20 cellular contexts compared by ENCODE assay signal in genomic region chr2:140593159-140593558, GRCh38.
DNase-seq lines count a peak whose midpoint lies in the region; ATAC-seq, FAIRE-seq and TF ChIP-seq lines count a peak whose summit lies in the region.
"Had no signal": no experiment of that assay in that cellular context is flagged by ENCODE, and none has a peak within 500 bp of the region (broad histone marks: within the 10 kb centered on the region; RNA-seq: fewer than 3 reads in every experiment).

No MANE protein-coding gene starts in this region.

- BruUV-seq in HCT116 (replicated peaks; lab: Mats Ljungman, UMichigan) (no TSS peak), K562 (replicated peaks; lab: Mats Ljungman, UMichigan) (no TSS peak)

- no peaks in the 10 kb centered on the region for H3K36me3 Mint-ChIP-seq in HFFc6 (ENCODE audit: low read depth)
- H3K36me3 Mint-ChIP-seq: IgD-negative memory B cell had no signal

- H3K9me3 Mint-ChIP-seq in HFFc6 = peaks cover 28% of the 10 kb centered on the region
- H3K9me3 Mint-ChIP-seq: GM23338, IgD-negative memory B cell had no signal

- 8% methylated on average over 1 of the region's 1 CpG for WGBS in K562 (ENCODE audit: insufficient coverage, low coverage, missing lambda C conversion rate)

- CTCF ChIA-PET in HCT116 (lab: Charles Lee) (no interaction called here), K562 (lab: Yijun Ruan, JAX; ENCODE audit: low intra/inter-chr PET ratio) (no interaction called here)

- peak overlapping the region; percentile 31 for H2AFZ ChIP-seq in HCT116 (ENCODE audit: low read depth, low read length, poor library complexity, severe bottlenecking)
- H2AFZ ChIP-seq in K562 (ENCODE audit: low read depth, low read length) = no peak overlapping the region
- H2AFZ ChIP-seq: GM23338 had no signal

- TF ChIP-seq POLR2A in HCT116 (IDR thresholded peaks at IDR 0.05; ENCODE audit: borderline replicate concordance, extremely low read depth, insufficient read depth, insufficient read length) = no peak
- no peak for TF ChIP-seq POLR2A in K562 (conservative IDR thresholded peaks at IDR 0.05)

- H3K36me3 ChIP-seq in HCT116 (ENCODE audit: control insufficient read depth in 1 of 2, insufficient read depth in 2 of 2, low read length in 2 of 2) (no peaks in the 10 kb centered on the region), K562 (ENCODE audit: control insufficient read depth, insufficient read depth, low read length) (no peaks in the 10 kb centered on the region), H7 (replicated peaks; ENCODE audit: control insufficient read depth, insufficient read depth, low read length) (no peaks in the 10 kb centered on the region)

- intact Hi-C loops in HCT116 (cut with micrococcal nuclease) (no loop called here), K562 (cut with micrococcal nuclease) (no loop called here)

- H3K27ac ChIP-seq in HCT116 (ENCODE audit: low read depth, low read length) (no peak overlapping the region), K562 (ENCODE audit: extremely low read depth, low read depth, low read length) (no peak overlapping the region)
- H3K27ac ChIP-seq: C4-2B had no signal

- TF ChIP-seq CTCF in HCT116 (IDR thresholded peaks at IDR 0.05 in 2 of 3, conservative IDR thresholded peaks at IDR 0.05 in 1 of 3; ENCODE audit: borderline replicate concordance in 1 of 3, insufficient read depth in 1 of 3, low read depth in 2 of 3, low read length in 2 of 3) (no peak), K562 (IDR thresholded peaks at IDR 0.05 in 2 of 3, conservative IDR thresholded peaks at IDR 0.05 in 1 of 3; ENCODE audit: insufficient read depth in 2 of 3, low read depth in 1 of 3, low read length in 3 of 3) (no peak), HFFc6 (IDR thresholded peaks at IDR 0.05) (no peak)

- no peak overlapping the region for H3K4me3 Mint-ChIP-seq in HFFc6
- H3K4me3 Mint-ChIP-seq: CD4-positive, alpha-beta T cell; GM23338; IgD-negative memory B cell had no signal

- no peaks in the 10 kb centered on the region for H3K9me3 ChIP-seq in HCT116 (ENCODE audit: control insufficient read depth in 1 of 2, insufficient read depth in 1 of 2, low read depth in 1 of 2, low read length in 2 of 2)
- no peaks in the 10 kb centered on the region; the same call in 1 of the 2 replicates for H3K9me3 ChIP-seq in K562 (replicated peaks; ENCODE audit: control insufficient read depth, insufficient read depth, low read depth, low read length)
- H3K9me3 ChIP-seq: Caco-2 had no signal

- in situ Hi-C loops in K562 (cut with MboI) = no loop called here

- DNase-seq in HCT116 (ENCODE audit: low read depth, low spot score) = no peak
- DNase-seq in NCI-H2227 (lab: John Stamatoyannopoulos, UW; ENCODE audit: unreplicated experiment) = peak; percentile 80
- DNase-seq in K562 (ENCODE audit: extremely low read depth in 1 of 4, low spot score in 3 of 4) = no peak
- DNase-seq in H7 = no peak
- DNase-seq in HFFc6 = no peak
- DNase-seq in NCI-H526 treated with DMSO at 0.1 percent for 48 hours (lab: John Stamatoyannopoulos, UW) = no peak
- DNase-seq: AML-193; Caco-2; CD4-positive, alpha-beta T cell; Kasumi-1; KG1 had no signal

- H3K4me3 ChIP-seq in HCT116 (replicated peaks in 1 of 2; ENCODE audit: low read depth in 1 of 2, low read length in 2 of 2) = no peak overlapping the region
- H3K4me3 ChIP-seq in K562 = no peak overlapping the region
- no peak overlapping the region for H3K4me3 ChIP-seq in H7 (ENCODE audit: insufficient read depth, low read depth, low read length)
- H3K4me3 ChIP-seq: GM23338 had no signal

- no peak for TF ChIP-seq EP300 in K562 (IDR thresholded peaks at IDR 0.05; ENCODE audit: low read length)

- no peaks in the 10 kb centered on the region for H3K9me1 ChIP-seq in K562 (ENCODE audit: control insufficient read depth, insufficient read depth, low read length)

- H3K27me3 Mint-ChIP-seq in HFFc6 (ENCODE audit: insufficient read depth) = no peaks in the 10 kb centered on the region
- H3K27me3 Mint-ChIP-seq: CD4-positive, alpha-beta T cell; IgD-negative memory B cell had no signal

- POLR2A ChIA-PET in HCT116 (lab: Charles Lee) = no interaction called here
- POLR2A ChIA-PET in K562 (lab: Yijun Ruan, JAX) = no interaction called here

- no peak for ATAC-seq in HCT116
- ATAC-seq in K562 = no peak
- ATAC-seq in HG03097 (IDR thresholded peaks at IDR 0.05; ENCODE audit: low FRiP score, unreplicated experiment) = no peak
- ATAC-seq: GM23338, HepG2 had no signal

- no peak overlapping the region for H3K4me2 ChIP-seq in HCT116 (ENCODE audit: low read length)
- H3K4me2 ChIP-seq in K562 (ENCODE audit: insufficient read depth, low read length) = no peak overlapping the region
- H3K4me2 ChIP-seq: GM23338 had no signal

- no peaks in the 10 kb centered on the region for H3K9me2 ChIP-seq in HCT116 (ENCODE audit: insufficient read depth)

- RAD21 ChIA-PET in HCT116 (lab: Charles Lee; ENCODE audit: low non-redundant PET in 1 of 2, low total read pairs in 2 of 2, uncharacterized antibody in 2 of 2, unreplicated experiment in 2 of 2) = no interaction called here

- no peak for FAIRE-seq in K562 (lab: Jason Lieb, UNC)
- FAIRE-seq: D721Med, G401.6, GM12892, H54, HepG2 had no signal

- H3K27me3 ChIP-seq in HCT116 (ENCODE audit: insufficient read depth, low read length) (no peaks in the 10 kb centered on the region), K562 (ENCODE audit: control insufficient read depth in 2 of 2, insufficient read depth in 2 of 2, low read length in 2 of 2) (no peaks in the 10 kb centered on the region), H7 (ENCODE audit: control insufficient read depth, insufficient read depth, low read length) (no peaks in the 10 kb centered on the region)

- H4K20me1 ChIP-seq in HCT116 (ENCODE audit: insufficient read depth) (no peaks in the 10 kb centered on the region), K562 (replicated peaks; ENCODE audit: control insufficient read depth, insufficient read depth, low read length) (no peaks in the 10 kb centered on the region)

- H3K9ac ChIP-seq in HCT116 (ENCODE audit: low read length) (no peak overlapping the region), K562 (ENCODE audit: insufficient read depth in 1 of 2, low read depth in 2 of 2, low read length in 2 of 2) (no peak overlapping the region)

- no peaks in the 10 kb centered on the region for H3K4me1 Mint-ChIP-seq in HFFc6 (ENCODE audit: low read depth)
- H3K4me1 Mint-ChIP-seq: GM23338, IgD-negative memory B cell had no signal

- no peaks in the 10 kb centered on the region for H3K79me2 ChIP-seq in HCT116 (ENCODE audit: insufficient read depth, low read length)
- no peaks in the 10 kb centered on the region for H3K79me2 ChIP-seq in K562 (ENCODE audit: control insufficient read depth, insufficient read depth, low read length)

- no peaks in the 10 kb centered on the region for H3K4me1 ChIP-seq in HCT116 (ENCODE audit: control insufficient read depth in 1 of 2, insufficient read depth in 2 of 2, low read length in 2 of 2)
- no peaks in the 10 kb centered on the region for H3K4me1 ChIP-seq in K562 (replicated peaks in 1 of 2; ENCODE audit: control insufficient read depth in 2 of 2, insufficient read depth in 2 of 2, low read length in 2 of 2)
- H3K4me1 ChIP-seq: Caco-2 had no signal

- TF ChIP-seq RAD21 in HCT116 (IDR thresholded peaks at IDR 0.05; ENCODE audit: low read depth) (no peak), K562 (CRISPR knock-in tag; conservative IDR thresholded peaks at IDR 0.05 in 1 of 2, IDR thresholded peaks at IDR 0.05 in 1 of 2) (no peak)

- H3K27ac Mint-ChIP-seq in HFFc6 = no peak overlapping the region
- H3K27ac Mint-ChIP-seq: CD4-positive, alpha-beta T cell; GM23338; IgD-negative memory B cell had no signal

TF ChIP-seq in HCT116, 20 proteins besides CTCF, POLR2A, EP300 and RAD21 (continues in another document):
- TF ChIP-seq EZH2 (IDR thresholded peaks at IDR 0.05) (no peak), FOSL1 (IDR thresholded peaks at IDR 0.05; ENCODE audit: low read depth) (no peak), JUND (IDR thresholded peaks at IDR 0.05) (no peak), SRF (IDR thresholded peaks at IDR 0.05; ENCODE audit: low read depth) (no peak), ELF1 (IDR thresholded peaks at IDR 0.05; ENCODE audit: borderline replicate concordance, low read depth) (no peak), EGR1 (IDR thresholded peaks at IDR 0.05; ENCODE audit: low read depth) (no peak), YY1 (IDR thresholded peaks at IDR 0.05; ENCODE audit: extremely low read depth, insufficient replicate concordance, low read depth, low read length) (no peak)

TF ChIP-seq in K562, 482 proteins besides CTCF, POLR2A, EP300 and RAD21:
- TF ChIP-seq MEIS2 (IDR thresholded peaks at IDR 0.05; ENCODE audit: partially characterized antibody) (peak; percentile 7), MAFF (IDR thresholded peaks at IDR 0.05; ENCODE audit: low read length) (no peak)
